ENCODE assay signal across 1 cellular context in genomic region chr19:41392775-41393174, GRCh38.
TF ChIP-seq lines count a peak whose summit lies in the region.

No MANE protein-coding gene starts in this region.

TF ChIP-seq in HepG2, 621 proteins besides CTCF, POLR2A, EP300 and RAD21 (continues in another document):
- TF ChIP-seq POGZ (CRISPR knock-in tag; IDR thresholded peaks at IDR 0.05) (no peak), CREB1 (IDR thresholded peaks at IDR 0.05) (no peak), CREB1 (CRISPR knock-in tag; IDR thresholded peaks at IDR 0.05) (no peak), ZSCAN12 (CRISPR knock-in tag; IDR thresholded peaks at IDR 0.05) (no peak), ZNF564 (CRISPR knock-in tag; IDR thresholded peaks at IDR 0.05) (no peak), FOXO1 (CRISPR knock-in tag; IDR thresholded peaks at IDR 0.05) (no peak), KDM2A (CRISPR knock-in tag; IDR thresholded peaks at IDR 0.05; ENCODE audit: borderline replicate concordance, low read depth) (no peak), ATF7 (IDR thresholded peaks at IDR 0.05) (no peak), ATF7 (CRISPR knock-in tag; IDR thresholded peaks at IDR 0.05) (no peak), PAX8 (CRISPR knock-in tag; IDR thresholded peaks at IDR 0.05; ENCODE audit: borderline replicate concordance) (no peak), RXRB (CRISPR knock-in tag; IDR thresholded peaks at IDR 0.05; ENCODE audit: borderline replicate concordance) (peak; percentile 28; the same call in 1 of the 2 replicates), PCBP1 (IDR thresholded peaks at IDR 0.05; ENCODE audit: borderline replicate concordance, low read depth, low read length) (no peak), KLF12 (CRISPR knock-in tag; IDR thresholded peaks at IDR 0.05; ENCODE audit: borderline replicate concordance) (no peak), THRA (CRISPR knock-in tag; IDR thresholded peaks at IDR 0.05; ENCODE audit: borderline replicate concordance) (peak; percentile 84; the same call in 1 of the 2 replicates), ZFP62 (CRISPR knock-in tag; IDR thresholded peaks at IDR 0.05) (no peak), RARA (CRISPR knock-in tag; IDR thresholded peaks at IDR 0.05) (0 out of 2 replicates have a peak, but pooled peaks have one; percentile 13), ZNF691 (CRISPR knock-in tag; IDR thresholded peaks at IDR 0.05; ENCODE audit: borderline replicate concordance, low read depth) (no peak), GTF2F1 (IDR thresholded peaks at IDR 0.05; ENCODE audit: low read length) (no peak), ZNF512B (CRISPR knock-in tag; IDR thresholded peaks at IDR 0.05; ENCODE audit: borderline replicate concordance) (no peak), TBX2 (CRISPR knock-in tag; IDR thresholded peaks at IDR 0.05; ENCODE audit: borderline replicate concordance) (no peak), PRMT3 (CRISPR knock-in tag; IDR thresholded peaks at IDR 0.05; ENCODE audit: borderline replicate concordance, low read depth) (no peak), CREM (IDR thresholded peaks at IDR 0.05) (no peak), CREM (CRISPR knock-in tag; IDR thresholded peaks at IDR 0.05) (no peak), ZHX1 (CRISPR knock-in tag; IDR thresholded peaks at IDR 0.05; ENCODE audit: low read depth) (no peak), GATAD2A (CRISPR knock-in tag; IDR thresholded peaks at IDR 0.05) (no peak), ZBTB20 (CRISPR knock-in tag; IDR thresholded peaks at IDR 0.05; ENCODE audit: borderline replicate concordance, low read depth) (no peak), MYPOP (CRISPR knock-in tag; IDR thresholded peaks at IDR 0.05) (no peak), ZBTB33 (CRISPR knock-in tag; IDR thresholded peaks at IDR 0.05) (peak; percentile 74), LBX2 (CRISPR knock-in tag; IDR thresholded peaks at IDR 0.05; ENCODE audit: borderline replicate concordance) (no peak), KDM5A (IDR thresholded peaks at IDR 0.05; ENCODE audit: borderline replicate concordance, low read length) (no peak), LRRFIP1 (CRISPR knock-in tag; conservative IDR thresholded peaks at IDR 0.05) (no peak), ZFP91 (CRISPR knock-in tag; IDR thresholded peaks at IDR 0.05; ENCODE audit: borderline replicate concordance) (no peak), JDP2 (CRISPR knock-in tag; IDR thresholded peaks at IDR 0.05; ENCODE audit: borderline replicate concordance) (no peak), ZNF572 (CRISPR knock-in tag; IDR thresholded peaks at IDR 0.05) (no peak), GRHL1 (CRISPR knock-in tag; conservative IDR thresholded peaks at IDR 0.05) (no peak), SIX4 (CRISPR knock-in tag; IDR thresholded peaks at IDR 0.05) (no peak), ZNF414 (CRISPR knock-in tag; IDR thresholded peaks at IDR 0.05) (no peak), SP140L (CRISPR knock-in tag; IDR thresholded peaks at IDR 0.05; ENCODE audit: borderline replicate concordance) (no peak), ADNP (CRISPR knock-in tag; IDR thresholded peaks at IDR 0.05) (no peak), DNMT3B (CRISPR knock-in tag; conservative IDR thresholded peaks at IDR 0.05) (no peak), HNF1B (CRISPR knock-in tag; IDR thresholded peaks at IDR 0.05) (no peak), ZNF773 (CRISPR knock-in tag; IDR thresholded peaks at IDR 0.05; ENCODE audit: borderline replicate concordance) (no peak), ZNF850 (CRISPR knock-in tag; conservative IDR thresholded peaks at IDR 0.05) (no peak), RXRA (CRISPR knock-in tag; IDR thresholded peaks at IDR 0.05) (peak; percentile 64; the same call in 1 of the 2 replicates)
